ENCODE assay signal across 8 cellular contexts in the genomic region with DNA sequence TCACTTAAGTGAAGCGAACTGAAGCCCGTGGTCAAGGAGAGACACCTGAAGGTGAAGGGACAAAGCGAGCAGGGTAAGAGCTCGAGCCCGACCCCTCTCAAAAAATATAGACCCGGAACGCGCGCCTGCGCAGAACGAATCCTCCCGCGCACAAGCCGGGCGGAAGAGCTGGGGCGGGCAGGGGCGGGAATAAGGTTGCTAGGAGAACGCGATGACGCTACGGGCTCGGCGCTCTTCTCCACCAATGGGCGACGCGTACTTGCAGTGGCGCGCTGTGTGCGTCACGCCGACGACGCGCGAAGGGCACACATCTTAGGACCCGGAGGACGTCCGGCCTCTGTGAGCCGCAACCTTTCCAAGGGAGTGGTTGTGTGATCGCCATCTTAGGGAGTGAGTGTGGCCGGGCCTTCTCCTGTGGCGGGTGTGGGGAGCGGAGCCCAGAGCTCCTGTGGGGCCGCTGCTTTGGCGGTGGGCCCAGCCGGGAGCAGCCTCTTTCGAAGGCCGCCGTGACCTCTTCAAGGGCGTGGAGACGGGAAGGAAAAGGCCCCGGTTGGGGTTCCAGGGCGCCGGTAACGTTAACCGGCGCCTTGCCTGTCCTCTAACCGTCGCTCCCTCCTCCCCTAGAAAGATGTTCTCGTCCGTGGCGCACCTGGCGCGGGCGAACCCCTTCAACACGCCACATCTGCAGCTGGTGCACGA. TPM values are rescaled to one million over a fixed set of nuclear protein-coding genes. Genes with fewer than 3 reads are reported as not detected.
DNase-seq lines count a peak whose midpoint lies in the region; ATAC-seq and TF ChIP-seq lines count a peak whose summit lies in the region.

SLC25A3 (plus strand) TSS at position 336 of the 699 bp plus-strand sequence; CDS start at position 629, 293 bp downstream.

- H3K36me3 Mint-ChIP-seq in activated T-cell treated with anti-CD3 and anti-CD28 coated beads, Interleukin-2, amount 50 U/mL, for 24 hours (ENCODE audit: low read depth) = peaks cover 51% of the 10 kb centered on the region

- no peaks in the 10 kb centered on the region for H3K27me3 ChIP-seq in mucosa of stomach (ENCODE audit: control insufficient read depth, insufficient read depth, low read length)

- peak within 1 kb of the TSS; percentile 99 for H3K4me3 Mint-ChIP-seq in activated T-cell treated with anti-CD3 and anti-CD28 coated beads, Interleukin-2, amount 50 U/mL, for 24 hours

- H3K9ac ChIP-seq in mucosa of stomach (ENCODE audit: low read length) = peak within 1 kb of the TSS; percentile 96

- H3K4me3 ChIP-seq in mucosa of stomach (ENCODE audit: low read length) = peak within 1 kb of the TSS; percentile 88

- H3K9me3 Mint-ChIP-seq in activated T-cell treated with anti-CD3 and anti-CD28 coated beads, Interleukin-2, amount 50 U/mL, for 24 hours = no peaks in the 10 kb centered on the region

- in situ Hi-C loops in KBM-7 (cut with MboI; ENCODE audit: low pct_unique_long_range_greater_than_20kb, low sequenced_read_pairs) = no loop called here

- peaks cover 8% of the 10 kb centered on the region for H3K36me3 ChIP-seq in mucosa of stomach (ENCODE audit: control insufficient read depth, insufficient read depth, low read length)

- TF ChIP-seq POLR2A in erythroblast (IDR thresholded peaks at IDR 0.05; ENCODE audit: low read length) = peak; percentile 97

- no peaks in the 10 kb centered on the region for H3K27me3 Mint-ChIP-seq in activated T-cell treated with anti-CD3 and anti-CD28 coated beads, Interleukin-2, amount 50 U/mL, for 24 hours

- no peaks in the 10 kb centered on the region for H3K9me3 ChIP-seq in mucosa of stomach (ENCODE audit: control insufficient read depth, low read length)

- H3K27ac Mint-ChIP-seq in activated T-cell treated with anti-CD3 and anti-CD28 coated beads, Interleukin-2, amount 50 U/mL, for 24 hours = peak within 1 kb of the TSS; percentile 99

- peaks cover 5% of the 10 kb centered on the region for H3K4me1 ChIP-seq in mucosa of stomach (ENCODE audit: control insufficient read depth, insufficient read depth, low read length)

- peak; percentile 91 for DNase-seq in DMS153 treated with DMSO at 0.1 percent for 48 hours (lab: John Stamatoyannopoulos, UW; ENCODE audit: unreplicated experiment)
- DNase-seq in KBM-7 = peak; percentile 97
- DNase-seq in activated T-cell treated with anti-CD3 and anti-CD28 coated beads, Interleukin-2, amount 50 U/mL, for 24 hours = peak; percentile 94
- DNase-seq in erythroblast (lab: John Stamatoyannopoulos, UW) = peak; percentile 99 to 100
- DNase-seq in stimulated activated CD8-positive, alpha-beta memory T cell treated with anti-CD3 and anti-CD28 coated beads, Interleukin-7, amount 100 ng/mL, for 1 hour (ENCODE audit: low read depth in 2 of 2) = peak; percentile 89 to 92

- ATAC-seq in GM21717 (IDR thresholded peaks at IDR 0.05; ENCODE audit: unreplicated experiment) = peak; percentile 99

- H3K4me1 Mint-ChIP-seq in activated T-cell treated with anti-CD3 and anti-CD28 coated beads, Interleukin-2, amount 50 U/mL, for 24 hours (ENCODE audit: low read depth) = peaks cover 34% of the 10 kb centered on the region

TF ChIP-seq in PFSK-1, 5 proteins besides CTCF, POLR2A, EP300 and RAD21:
- TF ChIP-seq SIN3A (IDR thresholded peaks at IDR 0.05; ENCODE audit: borderline replicate concordance, insufficient read depth, low read length) (peak; percentile 77; the same call in 1 of the 2 replicates), FOXP2 (optimal IDR thresholded peaks at IDR 0.05; ENCODE audit: borderline replicate concordance, extremely low read depth, extremely low read length, insufficient read depth) (peak; percentile 94), POLR2AphosphoS5 (IDR thresholded peaks at IDR 0.05; ENCODE audit: low read depth, low read length) (peak; percentile 100), REST (IDR thresholded peaks at IDR 0.05; ENCODE audit: insufficient read depth in 1 of 2, low read depth in 2 of 2, low read length in 2 of 2) (peak in 1 of 2 experiments; percentile 66; a peak in 2 of 4 replicates), TAF1 (IDR thresholded peaks at IDR 0.05; ENCODE audit: borderline replicate concordance, insufficient read depth, low read length) (peak; percentile 94)

RNA-seq across cellular contexts. Expression of gene SLC25A3, which starts in this region (rescaled TPM):
- polyA plus RNA-seq in PFSK-1 (2012; ENCODE audit: insufficient read length, low read depth) = 665 TPM

Comparison
In these comparisons a context has a peak if more than half of its experiments do, and no peak if none do; other contexts are left out.
1. Peak in every context shown above with its lines: DNase-seq, ATAC-seq and H3K4me3 ChIP-seq.